Comparison of ENCODE assay signal across 10 cellular contexts in genomic region chr19:42761632-42762295, GRCh38. TPM values are rescaled to one million over a fixed set of nuclear protein-coding genes. Genes with fewer than 3 reads are reported as not detected.
"Had no signal": no experiment of that assay in that cellular context is flagged by ENCODE, and none has a peak within 500 bp of the region (broad histone marks: within the 10 kb centered on the region; RNA-seq: fewer than 3 reads in every experiment).

No MANE protein-coding gene starts in this region.

RNA-seq across cellular contexts. Expression of gene PSG8, which starts 3.7 kb away (rescaled TPM):
- total RNA-seq: activated CD8-positive, alpha-beta T cell treated with anti-CD3 and anti-CD28 coated beads for 36 hours; activated naive CD8-positive, alpha-beta T cell treated with anti-CD3 and anti-CD28 coated beads, Interleukin-2, amount 10 ng/mL, durations not matched to agents 7 days and 5 days; activated T-cell treated with anti-CD3 and anti-CD28 coated beads, Interleukin-2, amount 50 U/mL, for 72 hours; adrenal gland; LHCN-M2; M059J; NCI-H460; Right ventricle myocardium superior; RPMI7951; SJCRH30 had no signal
- polyA plus RNA-seq: adrenal gland had no signal

RNA-seq across cellular contexts. Expression of gene PSG3, which starts 21.5 kb away (rescaled TPM):
- total RNA-seq: activated CD8-positive, alpha-beta T cell treated with anti-CD3 and anti-CD28 coated beads for 36 hours; activated naive CD8-positive, alpha-beta T cell treated with anti-CD3 and anti-CD28 coated beads, Interleukin-2, amount 10 ng/mL, durations not matched to agents 7 days and 5 days; activated T-cell treated with anti-CD3 and anti-CD28 coated beads, Interleukin-2, amount 50 U/mL, for 72 hours; adrenal gland; LHCN-M2; NCI-H460; Right ventricle myocardium superior; RPMI7951; SJCRH30 had no signal
- polyA plus RNA-seq: adrenal gland had no signal
